In genomic region chr17:44218344-44219125, GRCh38 we compare ENCODE assay signal across 1 cellular context.
TF ChIP-seq lines count a peak whose summit lies in the region.

No MANE protein-coding gene starts in this region.

TF ChIP-seq in HepG2, 621 proteins besides CTCF, POLR2A, EP300 and RAD21 (continued from another document and continues in another):
- TF ChIP-seq ATF3 (CRISPR knock-in tag; IDR thresholded peaks at IDR 0.05) = no peak
- 0 out of 2 replicates have a peak, but pooled peaks have one; percentile 24 for TF ChIP-seq ZBTB43 (CRISPR knock-in tag; conservative IDR thresholded peaks at IDR 0.05)
- TF ChIP-seq SIN3A (IDR thresholded peaks at IDR 0.05; ENCODE audit: borderline replicate concordance, low read depth, low read length) = no peak
- TF ChIP-seq GPBP1L1 (CRISPR knock-in tag; IDR thresholded peaks at IDR 0.05) = no peak
- TF ChIP-seq ZSCAN29 (CRISPR knock-in tag; conservative IDR thresholded peaks at IDR 0.05) = no peak
- no peak; the same call in none of the 2 replicates for TF ChIP-seq PHF8 (CRISPR knock-in tag; IDR thresholded peaks at IDR 0.05)
- TF ChIP-seq ZNF660 (CRISPR knock-in tag; IDR thresholded peaks at IDR 0.05; ENCODE audit: borderline replicate concordance, low read depth) = no peak
- TF ChIP-seq HDAC6 (IDR thresholded peaks at IDR 0.05; ENCODE audit: low read depth, low read length) = no peak
- TF ChIP-seq PAWR (CRISPR knock-in tag; IDR thresholded peaks at IDR 0.05; ENCODE audit: borderline replicate concordance) = no peak
- no peak for TF ChIP-seq ZFAT (CRISPR knock-in tag; conservative IDR thresholded peaks at IDR 0.05)
- TF ChIP-seq NFYC (CRISPR knock-in tag; IDR thresholded peaks at IDR 0.05) = peak; percentile 27; the same call in 1 of the 2 replicates
- no peak; the same call in 1 of the 2 replicates for TF ChIP-seq HNF4G (IDR thresholded peaks at IDR 0.05; ENCODE audit: borderline replicate concordance, low read depth, low read length)
- peak; percentile 40; the same call in 1 of the 2 replicates for TF ChIP-seq HNF4G (CRISPR knock-in tag; IDR thresholded peaks at IDR 0.05; ENCODE audit: borderline replicate concordance, low read depth)
- TF ChIP-seq HCFC1 (IDR thresholded peaks at IDR 0.05; ENCODE audit: low read depth, low read length) = no peak
- TF ChIP-seq ZNF556 (CRISPR knock-in tag; IDR thresholded peaks at IDR 0.05; ENCODE audit: borderline replicate concordance) = 0 out of 2 replicates have a peak, but pooled peaks have one; percentile 61
- peak; percentile 59 for TF ChIP-seq XRCC5 (optimal IDR thresholded peaks at IDR 0.05; ENCODE audit: low read length)
- peak; percentile 98 for TF ChIP-seq MAZ (IDR thresholded peaks at IDR 0.05; ENCODE audit: borderline replicate concordance, low read depth, low read length)
- TF ChIP-seq MAZ (CRISPR knock-in tag; IDR thresholded peaks at IDR 0.05; ENCODE audit: low read depth) = peak; percentile 68
- TF ChIP-seq RERE (CRISPR knock-in tag; IDR thresholded peaks at IDR 0.05; ENCODE audit: low read depth) = no peak
- no peak; the same call in 1 of the 2 replicates for TF ChIP-seq ZKSCAN8 (CRISPR knock-in tag; IDR thresholded peaks at IDR 0.05; ENCODE audit: borderline replicate concordance)
- no peak for TF ChIP-seq KDM6A (CRISPR knock-in tag; IDR thresholded peaks at IDR 0.05; ENCODE audit: low read depth)
- TF ChIP-seq SNAPC2 (CRISPR knock-in tag; IDR thresholded peaks at IDR 0.05) = no peak
- no peak for TF ChIP-seq ONECUT2 (CRISPR knock-in tag; IDR thresholded peaks at IDR 0.05)
- TF ChIP-seq PHF21A (CRISPR knock-in tag; IDR thresholded peaks at IDR 0.05) = peak; percentile 61; the same call in 1 of the 2 replicates
- TF ChIP-seq ZNF484 (CRISPR knock-in tag; IDR thresholded peaks at IDR 0.05; ENCODE audit: borderline replicate concordance, low read depth) = no peak
- no peak for TF ChIP-seq ZHX2 (IDR thresholded peaks at IDR 0.05; ENCODE audit: low read depth)
- no peak for TF ChIP-seq ZHX2 (CRISPR knock-in tag; IDR thresholded peaks at IDR 0.05; ENCODE audit: borderline replicate concordance)
- no peak for TF ChIP-seq ZNF589 (CRISPR knock-in tag; conservative IDR thresholded peaks at IDR 0.05)
- TF ChIP-seq HHEX (CRISPR knock-in tag; IDR thresholded peaks at IDR 0.05) = no peak
- peak; percentile 45; the same call in 1 of the 2 replicates for TF ChIP-seq SALL1 (CRISPR knock-in tag; IDR thresholded peaks at IDR 0.05)
- TF ChIP-seq ZFP91 (CRISPR knock-in tag; IDR thresholded peaks at IDR 0.05; ENCODE audit: borderline replicate concordance) = peak; percentile 43; the same call in 1 of the 2 replicates
- no peak for TF ChIP-seq NCOA5 (CRISPR knock-in tag; IDR thresholded peaks at IDR 0.05)
- 0 out of 2 replicates have a peak, but pooled peaks have one; percentile 30 for TF ChIP-seq ZNF747 (CRISPR knock-in tag; IDR thresholded peaks at IDR 0.05; ENCODE audit: borderline replicate concordance)
- no peak for TF ChIP-seq ZNF768 (CRISPR knock-in tag; IDR thresholded peaks at IDR 0.05)
- peak; percentile 53; the same call in 1 of the 2 replicates for TF ChIP-seq YEATS2 (CRISPR knock-in tag; IDR thresholded peaks at IDR 0.05; ENCODE audit: borderline replicate concordance)
- no peak; the same call in 1 of the 2 replicates for TF ChIP-seq ZNF33B (CRISPR knock-in tag; IDR thresholded peaks at IDR 0.05)
- TF ChIP-seq ZNF326 (CRISPR knock-in tag; IDR thresholded peaks at IDR 0.05; ENCODE audit: borderline replicate concordance) = no peak
- no peak for TF ChIP-seq JARID2 (CRISPR knock-in tag; IDR thresholded peaks at IDR 0.05; ENCODE audit: insufficient replicate concordance)
- no peak for TF ChIP-seq CBX2 (IDR thresholded peaks at IDR 0.05; ENCODE audit: low read depth, low read length)
- TF ChIP-seq CBX2 (CRISPR knock-in tag; IDR thresholded peaks at IDR 0.05; ENCODE audit: low read depth) = no peak
- TF ChIP-seq ZNF639 (CRISPR knock-in tag; conservative IDR thresholded peaks at IDR 0.05) = no peak; the same call in none of the 2 replicates
- TF ChIP-seq ZSCAN25 (CRISPR knock-in tag; IDR thresholded peaks at IDR 0.05) = peak; percentile 90
- TF ChIP-seq CERS6 (CRISPR knock-in tag; IDR thresholded peaks at IDR 0.05) = no peak
- TF ChIP-seq TSC22D2 (CRISPR knock-in tag; IDR thresholded peaks at IDR 0.05; ENCODE audit: borderline replicate concordance) = no peak
- TF ChIP-seq ZNF576 (CRISPR knock-in tag; IDR thresholded peaks at IDR 0.05) = no peak
